In the genomic region with DNA sequence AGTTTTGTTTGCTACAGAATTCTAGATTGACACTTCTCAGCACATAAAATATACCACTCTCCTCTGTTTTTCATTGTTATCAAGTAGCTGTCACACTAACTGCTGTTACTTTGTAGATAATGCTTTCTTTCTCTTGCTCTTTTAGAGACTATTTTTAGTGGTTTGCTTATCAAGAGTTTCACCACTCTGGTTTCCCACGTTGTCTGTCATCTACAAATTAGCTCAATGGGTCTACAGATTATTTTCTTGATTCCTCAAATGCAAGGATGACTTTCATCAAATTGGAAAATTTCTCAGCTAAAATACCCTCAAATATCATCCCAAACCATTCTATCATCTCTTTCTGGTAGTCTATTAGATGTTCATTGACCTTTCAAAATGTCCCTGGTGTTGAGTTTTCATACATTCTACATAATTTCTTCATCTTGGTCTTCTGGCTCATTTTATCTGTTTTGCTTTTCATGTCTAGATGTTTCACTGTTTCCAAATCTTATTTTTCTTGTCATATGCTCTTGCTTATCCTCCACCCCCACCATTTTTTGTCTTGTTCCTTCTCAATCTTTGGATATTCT, we compare ENCODE assay signal across 22 cellular contexts.
"Had no signal": no experiment of that assay in that cellular context is flagged by ENCODE, and none has a peak within 500 bp of the region (broad histone marks: within the 10 kb centered on the region; RNA-seq: fewer than 3 reads in every experiment).

No MANE protein-coding gene starts in this region.

- DNase-seq: effector memory CD8-positive, alpha-beta T cell; hypothalamus; immature natural killer cell; islet precursor cell; kidney glomerular epithelial cell; left ventricle myocardium superior; lower lobe of right lung; naive thymus-derived CD8-positive, alpha-beta T cell; nephron progenitor cell; nucleus accumbens; sigmoid colon; stimulated activated CD4-positive, alpha-beta T cell treated with anti-CD3 and anti-CD28 coated beads, Interleukin-2, amount 100 ng/mL, for 24 hours; stimulated activated CD4-positive, alpha-beta T cell treated with anti-CD3 and anti-CD28 coated beads, Interleukin-4, amount 100 ng/mL, for 24 hours; stimulated activated naive CD4-positive, alpha-beta T cell treated with Interleukin-2 at 50 U/mL for 16 hours; stomach; thyroid gland had no signal

- ATAC-seq: effector memory CD8-positive, alpha-beta T cell; left ventricle myocardium superior; lower lobe of right lung; naive thymus-derived CD8-positive, alpha-beta T cell; stimulated activated effector memory CD8-positive, alpha-beta T cell treated with anti-CD3 and anti-CD28 coated beads, Interleukin-12 subunit alpha, Interleukin-12 subunit beta, amount 100 ng/mL, for 72 hours had no signal

- H3K4me3 ChIP-seq: lower lobe of right lung, prostate gland, right atrium auricular region, sigmoid colon, stomach, thyroid gland, vagina had no signal

- H3K4me1 ChIP-seq: lower lobe of right lung, prostate gland, right atrium auricular region, stomach, thyroid gland, vagina had no signal

- H3K27ac ChIP-seq: lower lobe of right lung, prostate gland, right atrium auricular region, sigmoid colon, stomach, thyroid gland, vagina had no signal

- H3K36me3 ChIP-seq: prostate gland had no signal

- H3K9me3 ChIP-seq: prostate gland, thyroid gland, vagina had no signal

- H3K27me3 ChIP-seq: right atrium auricular region, sigmoid colon, stomach, thyroid gland, vagina had no signal

- FAIRE-seq: endometrium, frontal cortex had no signal
